ENCODE assay signal across 1 cellular context in the genomic region with DNA sequence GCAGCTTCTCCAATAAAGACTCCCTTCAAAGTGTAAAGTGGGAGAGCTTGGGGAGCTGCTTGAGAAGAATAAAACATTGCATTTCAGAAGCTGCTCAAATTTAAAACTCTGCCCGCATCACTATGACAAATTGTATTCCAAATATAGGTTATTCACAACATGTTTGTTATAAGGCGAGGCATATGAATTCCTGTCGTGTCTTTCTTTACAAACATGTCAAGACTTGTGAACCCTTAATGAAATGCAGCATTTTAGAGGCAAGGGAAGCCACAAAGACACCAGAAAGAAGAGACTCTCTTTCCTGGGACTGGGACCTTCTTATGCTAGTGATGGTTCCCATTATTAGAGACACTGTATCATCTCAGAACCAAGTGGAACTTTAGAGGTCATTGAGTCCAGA.
TF ChIP-seq lines count a peak whose summit lies in the region.

No MANE protein-coding gene starts in this region.

TF ChIP-seq in IMR-90, 13 proteins besides CTCF, POLR2A, EP300 and RAD21:
- TF ChIP-seq CEBPB (IDR thresholded peaks at IDR 0.05; ENCODE audit: low read depth, low read length) (no peak), RFX5 (IDR thresholded peaks at IDR 0.05; ENCODE audit: low read depth, low read length) (no peak)
- TF ChIP-seq, protein P1, sequence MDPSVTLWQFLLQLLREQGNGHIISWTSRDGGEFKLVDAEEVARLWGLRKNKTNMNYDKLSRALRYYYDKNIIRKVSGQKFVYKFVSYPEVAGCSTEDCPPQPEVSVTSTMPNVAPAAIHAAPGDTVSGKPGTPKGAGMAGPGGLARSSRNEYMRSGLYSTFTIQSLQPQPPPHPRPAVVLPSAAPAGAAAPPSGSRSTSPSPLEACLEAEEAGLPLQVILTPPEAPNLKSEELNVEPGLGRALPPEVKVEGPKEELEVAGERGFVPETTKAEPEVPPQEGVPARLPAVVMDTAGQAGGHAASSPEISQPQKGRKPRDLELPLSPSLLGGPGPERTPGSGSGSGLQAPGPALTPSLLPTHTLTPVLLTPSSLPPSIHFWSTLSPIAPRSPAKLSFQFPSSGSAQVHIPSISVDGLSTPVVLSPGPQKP (IDR thresholded peaks at IDR 0.05; ENCODE audit: borderline replicate concordance, low read depth, low read length), result no peak
- TF ChIP-seq, protein P2, sequence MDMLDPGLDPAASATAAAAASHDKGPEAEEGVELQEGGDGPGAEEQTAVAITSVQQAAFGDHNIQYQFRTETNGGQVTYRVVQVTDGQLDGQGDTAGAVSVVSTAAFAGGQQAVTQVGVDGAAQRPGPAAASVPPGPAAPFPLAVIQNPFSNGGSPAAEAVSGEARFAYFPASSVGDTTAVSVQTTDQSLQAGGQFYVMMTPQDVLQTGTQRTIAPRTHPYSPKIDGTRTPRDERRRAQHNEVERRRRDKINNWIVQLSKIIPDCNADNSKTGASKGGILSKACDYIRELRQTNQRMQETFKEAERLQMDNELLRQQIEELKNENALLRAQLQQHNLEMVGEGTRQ (IDR thresholded peaks at IDR 0.05; ENCODE audit: low read depth, low read length), result no peak
